In genomic region chr17:42378597-42379594, GRCh38 we compare ENCODE assay signal across 1 cellular context.
TF ChIP-seq lines count a peak whose summit lies in the region.

No MANE protein-coding gene starts in this region.

TF ChIP-seq in H1, 55 proteins besides CTCF, POLR2A, EP300 and RAD21 (continued from another document):
- peak; percentile 19 for TF ChIP-seq ASH2L (IDR thresholded peaks at IDR 0.05; ENCODE audit: low read length)
